ENCODE assay signal across 7 cellular contexts in genomic region chr16:85027349-85027967, GRCh38. TPM values are rescaled to one million over a fixed set of nuclear protein-coding genes. Genes with fewer than 3 reads are reported as not detected.
DNase-seq lines count a peak whose midpoint lies in the region; ATAC-seq and TF ChIP-seq lines count a peak whose summit lies in the region.

A gene with protein sequence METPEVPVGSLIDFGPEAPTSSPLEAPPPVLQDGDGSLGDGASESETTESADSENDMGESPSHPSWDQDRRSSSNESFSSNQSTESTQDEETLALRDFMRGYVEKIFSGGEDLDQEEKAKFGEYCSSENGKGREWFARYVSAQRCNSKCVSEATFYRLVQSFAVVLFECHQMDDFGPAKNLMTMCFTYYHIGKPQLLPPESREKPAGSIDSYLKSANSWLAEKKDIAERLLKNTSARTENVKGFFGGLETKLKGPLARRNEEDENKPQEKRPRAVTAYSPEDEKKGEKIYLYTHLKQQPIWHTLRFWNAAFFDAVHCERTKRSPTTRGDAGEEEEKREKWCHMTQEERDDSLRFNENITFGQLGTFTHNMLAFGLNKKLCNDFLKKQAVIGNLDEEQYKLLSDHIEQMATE (plus strand): TSS chr16:85027795. CDS start chr16:85067072, 39,277 bp downstream.

- TF ChIP-seq CTCF in astrocyte of the spinal cord (IDR thresholded peaks at IDR 0.05; ENCODE audit: low read depth, low read length) = peak; percentile 27

- in situ Hi-C loops in astrocyte of the spinal cord (cut with HindIII; ENCODE audit: low sequenced_read_pairs) = no loop called here

- H3K4me3 ChIP-seq in astrocyte of the spinal cord (ENCODE audit: low read depth, low read length) = peak within 1 kb of the TSS; percentile 71

- intact Hi-C loops in sciatic nerve (cut with DNase I) = no loop called here

- ATAC-seq in GM18502 (IDR thresholded peaks at IDR 0.05; ENCODE audit: poor library complexity, unreplicated experiment) (peak; percentile 84), HG02938 (IDR thresholded peaks at IDR 0.05; ENCODE audit: unreplicated experiment) (peak; percentile 60), sciatic nerve (peak; percentile 89)

- peak; percentile 56 for DNase-seq in NCI-H2029 (lab: John Stamatoyannopoulos, UW)
- DNase-seq in T1000 (lab: John Stamatoyannopoulos, UW) = peak; percentile 79
- peak; percentile 93 for DNase-seq in astrocyte of the spinal cord (ENCODE audit: low read depth, low spot score)
- DNase-seq in hypothalamus (lab: John Stamatoyannopoulos, UW) = peak; percentile 39 to 97 (median 90)
- peak; percentile 97 for DNase-seq in sciatic nerve (ENCODE audit: low spot score)

RNA-seq across cellular contexts. Expression of the gene that starts here (rescaled TPM):
- 12.6 TPM for total RNA-seq in sciatic nerve

Comparison
In these comparisons a context has a peak if more than half of its experiments do, and no peak if none do; other contexts are left out.
1. Peak in every context shown above with its lines: DNase-seq, ATAC-seq and H3K4me3 ChIP-seq.